In genomic region chr21:45478115-45478801, GRCh38 we compare ENCODE assay signal across 8 cellular contexts.
A peak's percentile ranks its signal among the peaks of the same experiment; 100 is the strongest.
DNase-seq lines count a peak whose midpoint lies in the region; ATAC-seq and TF ChIP-seq lines count a peak whose summit lies in the region.

No MANE protein-coding gene starts in this region.

- DNase-seq in COLO829 (ENCODE audit: low spot score) (peak; percentile 37), LNCaP clone FGC (ENCODE audit: low read depth) (no peak), T-helper 1 cell (peak; percentile 55 to 82 (median 71)), amniotic epithelial cell (ENCODE audit: low read depth) (peak; percentile 47), left ventricle myocardium superior (peak; percentile 81), retina (peak; percentile 89), aorta (peak; percentile 81 to 88)

- peak; percentile 90 for TF ChIP-seq CTCF in LNCaP clone FGC (IDR thresholded peaks at IDR 0.05; ENCODE audit: control insufficient read depth, extremely low read depth, insufficient read depth)

- H3K27ac ChIP-seq in aorta (ENCODE audit: low read depth in 1 of 2, low read length in 2 of 2), result no peak overlapping the region

- H3K4me1 ChIP-seq in aorta (ENCODE audit: control insufficient read depth in 1 of 2, insufficient read depth in 2 of 2, low read length in 2 of 2), result no peaks in the 10 kb centered on the region

- WGBS in aorta, 2 donors, result 44 to 45% methylated on average over 32 of the region's 32 CpGs

- intact Hi-C loops in left ventricle myocardium superior (cut with micrococcal nuclease) (no loop called here), aorta (cut with DNase I) (no loop called here)

- ATAC-seq in left ventricle myocardium superior, result peak; percentile 70
- peak; percentile 70 for ATAC-seq in aorta (ENCODE audit: low FRiP score)
- ATAC-seq in HG03439 (IDR thresholded peaks at IDR 0.05; ENCODE audit: unreplicated experiment), result no peak

- no peaks in the 10 kb centered on the region for H3K9me3 ChIP-seq in aorta (ENCODE audit: control insufficient read depth, low read length)

- peak overlapping the region; percentile 23; the same call in 1 of the 2 replicates for H3K4me3 ChIP-seq in LNCaP clone FGC (ENCODE audit: low read depth, low read length)
- no peak overlapping the region for H3K4me3 ChIP-seq in aorta (ENCODE audit: low read length in 2 of 2)

- no peaks in the 10 kb centered on the region for H3K36me3 ChIP-seq in aorta (ENCODE audit: control insufficient read depth in 1 of 2, insufficient read depth in 2 of 2, low read length in 1 of 2)

- H3K27me3 ChIP-seq in aorta (ENCODE audit: control insufficient read depth in 1 of 2, insufficient read depth in 2 of 2, low read length in 1 of 2), result no peaks in the 10 kb centered on the region
